ENCODE assay signal across 8 cellular contexts in genomic region chr2:177617849-177618248, GRCh38.
A peak's percentile ranks its signal among the peaks of the same experiment; 100 is the strongest.
DNase-seq lines count a peak whose midpoint lies in the region; ATAC-seq and TF ChIP-seq lines count a peak whose summit lies in the region.

No MANE protein-coding gene starts in this region.

- H3K36me3 ChIP-seq in SJSA1: no peaks in the 10 kb centered on the region

- no peaks in the 10 kb centered on the region for H3K9me3 ChIP-seq in SJSA1 (replicated peaks)

- H3K4me1 ChIP-seq in SJSA1 (replicated peaks): peaks cover 4% of the 10 kb centered on the region; the same call in 1 of the 2 replicates

- ATAC-seq in HG03097 (IDR thresholded peaks at IDR 0.05; ENCODE audit: low FRiP score, unreplicated experiment): no peak
- ATAC-seq in HG03095 (IDR thresholded peaks at IDR 0.05; ENCODE audit: unreplicated experiment): no peak
- ATAC-seq in GM18858 (IDR thresholded peaks at IDR 0.05; ENCODE audit: unreplicated experiment): no peak

- H3K27ac ChIP-seq in SJSA1: peak overlapping the region; percentile 98

- TF ChIP-seq CTCF in GM12864 (IDR thresholded peaks at IDR 0.05; ENCODE audit: low read depth, low read length, missing control alignments): no peak
- TF ChIP-seq CTCF in fibroblast of pulmonary artery (IDR thresholded peaks at IDR 0.05; ENCODE audit: low read length, missing control alignments): no peak
- TF ChIP-seq CTCF in retinal pigment epithelial cell (conservative IDR thresholded peaks at IDR 0.05; ENCODE audit: low read depth, low read length): no peak

- H3K27me3 ChIP-seq in SJSA1 (replicated peaks): no peaks in the 10 kb centered on the region

- peak overlapping the region; percentile 65 for H3K4me3 ChIP-seq in GM12864 (ENCODE audit: low read depth, low read length)
- peak overlapping the region; percentile 72 for H3K4me3 ChIP-seq in SJSA1
- H3K4me3 ChIP-seq in fibroblast of pulmonary artery (replicated peaks; ENCODE audit: low read depth, low read length): peak overlapping the region; percentile 88
- H3K4me3 ChIP-seq in retinal pigment epithelial cell (ENCODE audit: low read length): peak overlapping the region; percentile 92

- no peak for DNase-seq in GM12864 (ENCODE audit: low read depth)
- no peak for DNase-seq in SJSA1 (ENCODE audit: low read depth in 1 of 2, low spot score in 2 of 2)
- DNase-seq in fibroblast of pulmonary artery (ENCODE audit: low read depth): no peak
- DNase-seq in retinal pigment epithelial cell (ENCODE audit: low read depth): no peak
- no peak for DNase-seq in NCI-H2227 treated with DMSO at 0.1 percent for 48 hours (lab: John Stamatoyannopoulos, UW)
